In the genomic region with DNA sequence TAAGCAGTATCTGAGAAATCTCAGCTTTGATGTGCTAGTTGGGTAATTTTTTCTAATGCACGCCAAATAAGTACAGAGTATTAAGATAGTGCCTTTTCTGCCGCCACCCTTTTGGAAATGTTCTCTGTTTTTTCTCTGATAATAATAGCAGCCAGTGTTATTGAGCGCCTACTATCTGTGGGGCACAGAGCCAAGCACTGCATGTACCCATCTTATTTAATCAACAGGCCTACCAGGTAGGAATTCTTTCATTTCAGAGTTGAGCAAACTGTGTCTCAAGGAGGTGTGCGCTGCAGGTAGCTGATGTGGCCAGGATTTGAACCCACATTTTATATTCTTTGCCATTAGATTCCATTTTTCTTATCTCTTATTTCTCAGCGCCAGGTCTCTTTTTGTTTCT, we compare ENCODE assay signal across 1 cellular context.
TF ChIP-seq lines count a peak whose summit lies in the region.

No MANE protein-coding gene starts in this region.

TF ChIP-seq in endothelial cell of umbilical vein, 7 proteins besides CTCF, POLR2A, EP300 and RAD21:
- no peak for TF ChIP-seq MYC (IDR thresholded peaks at IDR 0.05; ENCODE audit: low read depth, low read length)
- no peak for TF ChIP-seq MAX (IDR thresholded peaks at IDR 0.05; ENCODE audit: insufficient read depth, insufficient read length)
- no peak for TF ChIP-seq EZH2 (IDR thresholded peaks at IDR 0.05; ENCODE audit: borderline replicate concordance, low read depth, low read length, severe bottlenecking)
